Comparison of ENCODE assay signal across 7 cellular contexts in the genomic region with DNA sequence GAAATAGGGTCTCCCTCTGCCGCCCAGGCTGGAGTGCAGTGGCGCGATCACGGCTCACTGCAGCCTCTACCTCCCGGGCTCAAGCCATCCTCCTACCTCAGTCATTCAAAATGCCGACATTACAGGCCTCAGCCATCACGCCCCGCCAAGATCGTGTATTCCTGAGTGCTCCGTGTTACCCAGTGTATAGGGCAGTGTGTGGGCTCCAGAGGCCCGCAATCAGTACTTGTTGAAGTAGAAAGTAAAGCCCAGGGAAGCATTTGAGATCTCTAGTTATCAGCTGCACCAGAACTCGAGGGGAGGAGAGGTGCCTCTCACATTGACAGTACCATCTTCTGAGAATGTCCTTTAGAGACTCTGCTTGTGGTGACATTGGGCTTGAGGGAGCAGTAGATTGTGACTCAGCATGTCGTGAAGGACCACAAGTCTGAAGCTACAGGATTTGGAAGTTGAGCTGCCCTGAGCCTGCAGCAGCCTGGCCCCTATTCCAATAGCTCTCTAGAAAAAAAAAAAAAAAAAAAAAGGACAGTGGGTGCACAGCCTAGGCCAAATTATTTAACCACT. TPM values are rescaled to one million over a fixed set of nuclear protein-coding genes. Genes with fewer than 3 reads are reported as not detected.
DNase-seq lines count a peak whose midpoint lies in the region; FAIRE-seq lines count a peak whose summit lies in the region.

No MANE protein-coding gene starts in this region.

- peaks cover 3% of the 10 kb centered on the region for H3K79me1 ChIP-seq in neuronal stem cell (ENCODE audit: low read depth, low read length)

- no peak overlapping the region for H3K18ac ChIP-seq in neuronal stem cell (ENCODE audit: low read length)

- H3K9ac ChIP-seq in neuronal stem cell (ENCODE audit: low read depth, low read length, poor library complexity): no peak overlapping the region

- FAIRE-seq in frontal cortex (lab: Jason Lieb, UNC): no peak

- H3K27ac ChIP-seq in neuronal stem cell (replicated peaks; ENCODE audit: low read length): no peak overlapping the region

- no peak overlapping the region for H3K23ac ChIP-seq in neuronal stem cell (ENCODE audit: low read depth, low read length, poor library complexity)

- peak overlapping the region; percentile 83 for H2AFZ ChIP-seq in neuronal stem cell (ENCODE audit: low read length)

- H3K4me1 Mint-ChIP-seq in activated naive CD8-positive, alpha-beta T cell (ENCODE audit: low read depth): peaks cover 25% of the 10 kb centered on the region

- peak overlapping the region; percentile 76 for H3K4me3 Mint-ChIP-seq in activated naive CD8-positive, alpha-beta T cell

- no peaks in the 10 kb centered on the region for H3K36me3 Mint-ChIP-seq in activated naive CD8-positive, alpha-beta T cell

- no peak overlapping the region for H3K14ac ChIP-seq in neuronal stem cell (ENCODE audit: low read length)

- H3K9me3 ChIP-seq in neuronal stem cell (replicated peaks in 1 of 2; ENCODE audit: control insufficient read depth in 2 of 2, insufficient read depth in 1 of 2, low read depth in 1 of 2, low read length in 2 of 2): no peaks in the 10 kb centered on the region

- H3K27ac Mint-ChIP-seq in activated naive CD8-positive, alpha-beta T cell: no peak overlapping the region

- no peak overlapping the region for H3K4me2 ChIP-seq in neuronal stem cell (ENCODE audit: insufficient read depth, low read length, poor library complexity, severe bottlenecking)

- no CpG with 5 or more reads among the region's 13 CpGs for WGBS in neuronal stem cell (ENCODE audit: extremely low coverage in 2 of 2, insufficient read length in 2 of 2, insufficient replicate concordance in 1 of 2), 2 donors

- peaks cover 0 to 6% of the 10 kb centered on the region in 2 donors for H3K36me3 ChIP-seq in neuronal stem cell (replicated peaks in 1 of 2; ENCODE audit: control insufficient read depth in 2 of 2, insufficient read depth in 2 of 2, low read length in 2 of 2)

- H3K4ac ChIP-seq in neuronal stem cell (ENCODE audit: low read length): no peak overlapping the region

- H3K9me3 Mint-ChIP-seq in activated naive CD8-positive, alpha-beta T cell (ENCODE audit: low read depth): no peaks in the 10 kb centered on the region

- H3K4me3 ChIP-seq in neuronal stem cell (ENCODE audit: low read length in 2 of 2): peak overlapping the region in 1 of 2 donors; percentile 87

- H2BK15ac ChIP-seq in neuronal stem cell (ENCODE audit: low read length): no peak overlapping the region

- H2BK120ac ChIP-seq in neuronal stem cell (ENCODE audit: low read depth, low read length): no peak overlapping the region

- no peak overlapping the region for H4K91ac ChIP-seq in neuronal stem cell (ENCODE audit: low read depth, low read length, poor library complexity)

- H3K4me1 ChIP-seq in neuronal stem cell (ENCODE audit: control insufficient read depth in 2 of 2, insufficient read depth in 1 of 2, low read depth in 1 of 2, low read length in 2 of 2): peaks cover 6% of the 10 kb centered on the region in 2 donors

- no peak overlapping the region for H2BK12ac ChIP-seq in neuronal stem cell (ENCODE audit: low read length)

- H3K27me3 Mint-ChIP-seq in activated naive CD8-positive, alpha-beta T cell: no peaks in the 10 kb centered on the region

- H3K27me3 ChIP-seq in neuronal stem cell (ENCODE audit: control insufficient read depth in 3 of 3, insufficient read depth in 3 of 3, low read depth in 1 of 3, low read length in 3 of 3): peaks cover 0 to 2% (median 0%) of the 10 kb centered on the region in 3 experiments

- no peak overlapping the region for H2AK5ac ChIP-seq in neuronal stem cell (ENCODE audit: low read depth, low read length)

- H2BK5ac ChIP-seq in neuronal stem cell (ENCODE audit: low read length): no peak overlapping the region

- DNase-seq in ELR (ENCODE audit: low read depth): peak; percentile 29
- DNase-seq in M059J (ENCODE audit: low read depth): peak; percentile 49
- DNase-seq in neuronal stem cell (ENCODE audit: low spot score): no peak
- DNase-seq in SKM-1 (lab: John Stamatoyannopoulos, UW; ENCODE audit: unreplicated experiment): no peak
- DNase-seq in frontal cortex (ENCODE audit: low spot score in 2 of 2): no peak
- no peak for DNase-seq in GM19240 (ENCODE audit: insufficient read length, low spot score)

- H4K8ac ChIP-seq in neuronal stem cell (ENCODE audit: low read depth, low read length): no peak overlapping the region

RNA-seq across cellular contexts. Expression of a gene that starts 1.1 kb away (rescaled TPM):
- 36.8 and 52.9 TPM in 2 replicates for total RNA-seq in M059J (2014; rRNA removed; shearing (Covaris generic))
- 51.3 TPM for polyA plus RNA-seq in neuronal stem cell (2013, experiment 1 of 2)
- polyA plus RNA-seq in neuronal stem cell (2013, experiment 2 of 2): 47.7 TPM
- 52.2 TPM for total RNA-seq in frontal cortex

RNA-seq across cellular contexts. Expression of a gene that starts 29.6 kb away (rescaled TPM):
- total RNA-seq in M059J (2014; rRNA removed; shearing (Covaris generic)): 33.8 and 41.2 TPM in 2 replicates
- polyA plus RNA-seq in neuronal stem cell (2013, experiment 1 of 2): 13.3 TPM
- polyA plus RNA-seq in neuronal stem cell (2013, experiment 2 of 2): 13.0 TPM
- 1.6 TPM for total RNA-seq in frontal cortex

RNA-seq across cellular contexts. Expression of a gene that starts 46.8 kb away (rescaled TPM):
- total RNA-seq in M059J (2014; rRNA removed; shearing (Covaris generic)): 1.7 and 1.9 TPM in 2 replicates
- 1.8 TPM for polyA plus RNA-seq in neuronal stem cell (2013, experiment 1 of 2)
- 1.6 TPM for polyA plus RNA-seq in neuronal stem cell (2013, experiment 2 of 2)
- 6.9 TPM for total RNA-seq in frontal cortex

Comparison
In these comparisons a context has a peak if more than half of its experiments do, and no peak if none do; other contexts are left out.
1. DNase-seq: peak in ELR (single experiment) and M059J (single experiment); none in neuronal stem cell (single experiment), SKM-1 (single experiment), frontal cortex (0 of 2) and GM19240 (single experiment).
2. RNA of a gene that starts 29.6 kb away (total RNA-seq): 33.8 to 41.2 TPM in M059J; 1.6 TPM in frontal cortex (single experiment); every median in the first group is over 10 times any median in the second.